Comparison of ENCODE assay signal across 8 cellular contexts in genomic region chr22:45553333-45554039, GRCh38. TPM values are rescaled to one million over a fixed set of nuclear protein-coding genes. Genes with fewer than 3 reads are reported as not detected.
DNase-seq lines count a peak whose midpoint lies in the region; ATAC-seq, FAIRE-seq and TF ChIP-seq lines count a peak whose summit lies in the region.

No MANE protein-coding gene starts in this region.

- H3K36me3 ChIP-seq in kidney (ENCODE audit: control insufficient read depth in 1 of 2, insufficient read depth in 2 of 2, low read length in 2 of 2) = no peaks in the 10 kb centered on the region

- TF ChIP-seq CTCF in kidney (IDR thresholded peaks at IDR 0.05; ENCODE audit: borderline replicate concordance, extremely low read depth, insufficient read depth) = peak; percentile 79

- peak; percentile 61 for DNase-seq in NCI-H1436 (lab: John Stamatoyannopoulos, UW)
- no peak for DNase-seq in NCI-H1436 treated with DMSO at 0.1 percent for 48 hours (lab: John Stamatoyannopoulos, UW)
- DNase-seq in NCI-H1694 treated with DMSO at 0.1 percent for 48 hours (lab: John Stamatoyannopoulos, UW) = peak; percentile 71
- peak; percentile 74 for DNase-seq in UCSD-AML1 (lab: John Stamatoyannopoulos, UW; ENCODE audit: unreplicated experiment)
- peak; percentile 9 for DNase-seq in central memory CD4-positive, alpha-beta T cell
- peak; percentile 90 for DNase-seq in kidney
- peak; percentile 5 to 56 for DNase-seq in stimulated activated CD4-positive, alpha-beta T cell treated with anti-CD3 and anti-CD28 coated beads, Interleukin-12 subunit alpha, Interleukin-12 subunit beta, amount 100 ng/mL, for 24 hours (ENCODE audit: low read depth in 2 of 2)

- ATAC-seq in GM19467 (IDR thresholded peaks at IDR 0.05; ENCODE audit: unreplicated experiment) = no peak

- peaks cover 0 to 9% of the 10 kb centered on the region in 2 donors for H3K4me1 ChIP-seq in kidney (ENCODE audit: control insufficient read depth in 1 of 2, insufficient read depth in 1 of 2, low read depth in 1 of 2, low read length in 2 of 2)

- no peak for FAIRE-seq in kidney (lab: Jason Lieb, UNC)

- H3K27ac ChIP-seq in kidney (ENCODE audit: low read depth in 2 of 2, low read length in 2 of 2) = peak overlapping the region; percentile 41 to 48

- H3K9me3 ChIP-seq in kidney (ENCODE audit: control insufficient read depth in 1 of 2, low read length in 2 of 2) = no peaks in the 10 kb centered on the region

- H3K9ac ChIP-seq in kidney (ENCODE audit: low read length in 2 of 2) = no peak overlapping the region

- intact Hi-C loops in kidney (cut with DNase I) = loop anchor here (10.0 kb wide), 2 partner anchors 109 to 279 kb away; no protein-coding TSS in a partner anchor

- H3K4me3 ChIP-seq in kidney (ENCODE audit: low read length in 2 of 2) = no peak overlapping the region

RNA-seq across cellular contexts. Expression of gene FBLN1, which starts 50.8 kb away (rescaled TPM):
- 105 TPM for total RNA-seq in kidney
- 23.3 TPM for polyA plus RNA-seq in kidney (ENCODE audit: insufficient read depth, low read depth, low replicate concordance)
